Comparison of ENCODE assay signal across 26 cellular contexts in the genomic region with DNA sequence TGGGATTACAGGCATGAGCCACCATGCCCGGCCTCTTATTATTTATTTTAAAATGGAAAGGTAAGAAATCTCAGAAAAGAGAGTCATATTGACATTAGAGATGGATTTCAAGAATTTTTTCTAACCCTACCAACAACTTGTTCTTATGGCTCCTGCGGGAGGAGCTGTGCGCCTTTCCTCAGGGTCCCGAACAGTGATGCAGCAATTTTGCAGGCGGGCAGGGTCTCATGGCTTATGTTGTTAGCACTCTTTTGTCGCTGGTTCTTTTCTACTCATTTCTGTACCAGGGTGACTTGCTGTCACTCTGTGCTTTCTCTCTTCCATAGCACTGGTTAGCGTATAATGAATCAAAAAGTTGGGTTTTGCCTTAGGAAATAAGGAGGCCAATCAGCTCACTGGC.
"Had no signal": no experiment of that assay in that cellular context is flagged by ENCODE, and none has a peak within 500 bp of the region (broad histone marks: within the 10 kb centered on the region; RNA-seq: fewer than 3 reads in every experiment).

No MANE protein-coding gene starts in this region.

- H3K27me3 Mint-ChIP-seq: activated CD8-positive, alpha-beta memory T cell treated with anti-CD3 and anti-CD28 coated beads, Interleukin-2, amount 10 ng/mL, durations not matched to agents 7 days and 5 days; activated naive CD4-positive, alpha-beta T cell treated with anti-CD3 and anti-CD28 coated beads, Interleukin-2, amount 50 U/mL, for 24 hours; activated T-cell treated with anti-CD3 and anti-CD28 coated beads, Interleukin-2, amount 50 U/mL, for 24 hours had no signal

- H3K9ac ChIP-seq: KMS-11 had no signal

- ATAC-seq: activated CD8-positive, alpha-beta memory T cell treated with anti-CD3 and anti-CD28 coated beads, Interleukin-2, amount 10 ng/mL, durations not matched to agents 7 days and 5 days; PC-3; SK-N-SH treated with all-trans-retinoic acid at 6 μM for 48 hours had no signal

- H3K4me3 ChIP-seq: breast epithelium, MG63, SJSA1 had no signal

- H3K36me3 Mint-ChIP-seq: activated CD8-positive, alpha-beta memory T cell treated with anti-CD3 and anti-CD28 coated beads, Interleukin-2, amount 10 ng/mL, durations not matched to agents 7 days and 5 days; activated naive CD4-positive, alpha-beta T cell treated with anti-CD3 and anti-CD28 coated beads, Interleukin-2, amount 50 U/mL, for 24 hours had no signal

- H3K9me3 ChIP-seq: breast epithelium, MG63, SJSA1 had no signal

- H3K27ac Mint-ChIP-seq: activated CD8-positive, alpha-beta memory T cell treated with anti-CD3 and anti-CD28 coated beads, Interleukin-2, amount 10 ng/mL, durations not matched to agents 7 days and 5 days; activated naive CD4-positive, alpha-beta T cell treated with anti-CD3 and anti-CD28 coated beads, Interleukin-2, amount 50 U/mL, for 24 hours; activated T-cell treated with anti-CD3 and anti-CD28 coated beads, Interleukin-2, amount 50 U/mL, for 24 hours; activated T-helper 1 cell treated with anti-CD3 and anti-CD28 coated beads, Interleukin-12 subunit alpha, Interleukin-12 subunit beta, Interleukin-2, Interleukin-4 antibody, amounts not matched to agents 30 ng/mL and 10 ng/mL and 1 ng/mL, durations not matched to agents 14 hours and 24 hours and 36 hours; T-helper 1 cell treated with Interleukin-12 subunit alpha and Interleukin-12 subunit beta and Interleukin-4 antibody, amounts not matched to agents 30 μg/mL and 1 μg/mL, for 36 hours had no signal

- DNase-seq: activated CD4-positive, alpha-beta T cell treated with anti-CD3 and anti-CD28 coated beads for 48 hours; activated CD4-positive, alpha-beta T cell treated with anti-CD3 and anti-CD28 coated beads, Interleukin-2, amount 50 U/mL, for 4 hours; activated CD4-positive, CD25-positive, alpha-beta regulatory T cell treated with anti-CD3 and anti-CD28 coated beads, Interleukin-2, amount 50 U/mL, for 72 hours; activated CD8-positive, alpha-beta memory T cell treated with anti-CD3 and anti-CD28 coated beads, Interleukin-2, amount 10 ng/mL, durations not matched to agents 7 days and 5 days; activated effector memory CD4-positive, alpha-beta T cell treated with Interleukin-2 at 50 U/mL for 16 hours; activated naive CD4-positive, alpha-beta T cell; activated T-cell treated with anti-CD3 and anti-CD28 coated beads, Interleukin-2, amount 50 U/mL, for 24 hours; aorta; caudate nucleus; MG63; NCI-H1105 treated with DMSO at 0.1 percent for 48 hours; NCI-H1436 treated with DMSO at 0.1 percent for 48 hours; NCI-H187 treated with DMSO at 0.1 percent for 48 hours; NCI-H2081 treated with DMSO at 0.1 percent for 48 hours; NCI-H2171 treated with DMSO at 0.1 percent for 48 hours; NCI-H226; PC-3; SHP77; SW 1271 had no signal

- H3K4me2 ChIP-seq: KMS-11 had no signal

- H3K36me3 ChIP-seq: breast epithelium, MG63, SJSA1 had no signal

- H3K27me3 ChIP-seq: breast epithelium, MG63, SJSA1 had no signal

- H3K4me1 ChIP-seq: breast epithelium, SJSA1 had no signal

- H3K27ac ChIP-seq: breast epithelium, KMS-11, SJSA1 had no signal

- H3K4me1 Mint-ChIP-seq: activated CD8-positive, alpha-beta memory T cell treated with anti-CD3 and anti-CD28 coated beads, Interleukin-2, amount 10 ng/mL, durations not matched to agents 7 days and 5 days; activated naive CD4-positive, alpha-beta T cell treated with anti-CD3 and anti-CD28 coated beads, Interleukin-2, amount 50 U/mL, for 24 hours had no signal

- H3K4me3 Mint-ChIP-seq: activated CD8-positive, alpha-beta memory T cell treated with anti-CD3 and anti-CD28 coated beads, Interleukin-2, amount 10 ng/mL, durations not matched to agents 7 days and 5 days; activated naive CD4-positive, alpha-beta T cell treated with anti-CD3 and anti-CD28 coated beads, Interleukin-2, amount 50 U/mL, for 24 hours; activated T-cell treated with anti-CD3 and anti-CD28 coated beads, Interleukin-2, amount 50 U/mL, for 24 hours; activated T-helper 1 cell treated with anti-CD3 and anti-CD28 coated beads, Interleukin-12 subunit alpha, Interleukin-12 subunit beta, Interleukin-2, Interleukin-4 antibody, amounts not matched to agents 30 ng/mL and 10 ng/mL and 1 ng/mL, durations not matched to agents 14 hours and 24 hours and 36 hours; T-helper 1 cell treated with Interleukin-12 subunit alpha and Interleukin-12 subunit beta and Interleukin-4 antibody, amounts not matched to agents 30 μg/mL and 1 μg/mL, for 36 hours had no signal
